In the genomic region with DNA sequence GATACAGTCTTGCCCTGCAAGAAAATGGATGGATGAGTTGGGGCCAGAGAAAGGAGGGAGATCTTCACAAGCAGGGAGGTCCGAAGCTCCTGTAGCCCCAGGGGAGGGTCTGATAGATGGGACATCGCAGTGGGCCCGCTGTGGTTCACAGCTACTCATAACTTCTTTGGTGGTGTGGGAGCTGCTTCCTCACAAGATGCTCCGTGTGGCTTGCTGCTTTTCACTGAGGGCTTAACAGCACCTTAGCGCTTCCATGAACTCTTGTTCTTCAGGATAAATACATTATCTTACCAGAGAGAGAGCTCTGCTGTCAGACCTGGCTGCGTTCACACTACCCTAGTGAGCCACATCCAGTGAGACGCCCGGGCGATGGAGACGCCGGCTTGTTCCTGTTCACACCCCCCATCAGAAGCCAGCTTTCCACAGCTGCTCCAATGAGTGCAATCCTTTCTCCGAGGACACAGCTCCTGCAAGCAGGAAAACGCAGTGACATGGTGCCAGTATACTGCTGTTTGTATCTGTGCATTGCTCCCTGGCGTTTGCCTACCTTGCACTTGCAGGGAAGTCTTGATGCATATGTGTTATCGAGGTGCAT, we compare ENCODE assay signal across 33 cellular contexts.
"Had no signal": no experiment of that assay in that cellular context is flagged by ENCODE, and none has a peak within 500 bp of the region (broad histone marks: within the 10 kb centered on the region; RNA-seq: fewer than 3 reads in every experiment).

No MANE protein-coding gene starts in this region.

- H3K4me1 ChIP-seq: Peyer's patch, SJSA1 had no signal

- H3K27me3 Mint-ChIP-seq: activated naive CD8-positive, alpha-beta T cell treated with anti-CD3 and anti-CD28 coated beads for 36 hours had no signal

- H3K27ac ChIP-seq: brain microvascular endothelial cell, KMS-11, Peyer's patch, SJSA1 had no signal

- H3K4me1 Mint-ChIP-seq: activated CD4-positive, alpha-beta T cell treated with anti-CD3 and anti-CD28 coated beads, Interleukin-2, amount 10 ng/mL, durations not matched to agents 7 days and 5 days; activated naive CD8-positive, alpha-beta T cell treated with anti-CD3 and anti-CD28 coated beads for 36 hours had no signal

- H3K9me3 ChIP-seq: Peyer's patch, SK-N-SH had no signal

- H3K4me3 Mint-ChIP-seq: activated CD4-positive, alpha-beta T cell treated with anti-CD3 and anti-CD28 coated beads, Interleukin-2, amount 10 ng/mL, durations not matched to agents 7 days and 5 days; activated CD8-positive, alpha-beta T cell treated with anti-CD3 and anti-CD28 coated beads, Interleukin-2, amount 10 ng/mL, durations not matched to agents 7 days and 5 days; activated naive CD8-positive, alpha-beta T cell treated with anti-CD3 and anti-CD28 coated beads for 36 hours; T-helper 1 cell treated with Interleukin-12 subunit alpha and Interleukin-12 subunit beta and Interleukin-4 antibody, amounts not matched to agents 30 μg/mL and 1 μg/mL, for 36 hours; T-helper 2 cell treated with Interferon-gamma antibody and Interleukin-4, amounts not matched to agents 5 μg/mL and 100 μg/mL, for 36 hours had no signal

- H3K27ac Mint-ChIP-seq: activated CD4-positive, alpha-beta T cell treated with anti-CD3 and anti-CD28 coated beads, Interleukin-2, amount 10 ng/mL, durations not matched to agents 7 days and 5 days; activated CD8-positive, alpha-beta T cell treated with anti-CD3 and anti-CD28 coated beads, Interleukin-2, amount 10 ng/mL, durations not matched to agents 7 days and 5 days; activated naive CD8-positive, alpha-beta T cell treated with anti-CD3 and anti-CD28 coated beads for 36 hours; T-helper 1 cell treated with Interleukin-12 subunit alpha and Interleukin-12 subunit beta and Interleukin-4 antibody, amounts not matched to agents 30 μg/mL and 1 μg/mL, for 36 hours; T-helper 2 cell treated with Interferon-gamma antibody and Interleukin-4, amounts not matched to agents 5 μg/mL and 100 μg/mL, for 36 hours had no signal

- H3K27me3 ChIP-seq: brain microvascular endothelial cell, Peyer's patch, SJSA1 had no signal

- H3K4me3 ChIP-seq: Peyer's patch, SJSA1 had no signal

- DNase-seq: activated CD4-positive, alpha-beta T cell treated with anti-CD3 and anti-CD28 coated beads, Interleukin-2, amount 10 ng/mL, durations not matched to agents 7 days and 5 days; activated CD4-positive, alpha-beta T cell treated with anti-CD3 and anti-CD28 coated beads, Interleukin-2, amount 50 U/mL, for 48 hours; activated CD8-positive, alpha-beta memory T cell treated with anti-CD3 and anti-CD28 coated beads, Interleukin-2, amount 50 U/mL, for 48 hours; activated CD8-positive, alpha-beta T cell treated with anti-CD3 and anti-CD28 coated beads, Interleukin-2, amount 10 ng/mL, durations not matched to agents 7 days and 5 days; activated effector memory CD4-positive, alpha-beta T cell treated with Interleukin-2 at 50 U/mL for 16 hours; activated naive CD4-positive, alpha-beta T cell; activated naive CD4-positive, alpha-beta T cell treated with anti-CD3 and anti-CD28 coated beads, Interleukin-2, amount 50 U/mL, for 16 hours; activated naive CD8-positive, alpha-beta T cell treated with anti-CD3 and anti-CD28 coated beads for 36 hours; activated T-cell treated with anti-CD3 and anti-CD28 coated beads, Interleukin-2, amount 50 U/mL, for 48 hours; amniotic stem cell; aorta; brain microvascular endothelial cell; MM.1S; MV-4-11; NCI-H1092; NCI-H1436 treated with DMSO at 0.1 percent for 48 hours; NCI-H1694 treated with DMSO at 0.1 percent for 48 hours; NCI-H2029; NCI-H2107; NCI-H2171; NCI-H510A; NCI-H526; NCI-H748 treated with DMSO at 0.1 percent for 48 hours; NK-92 treated with Interleukin-12 subunit alpha and Interleukin-12 subunit beta, amount 100 ng/mL, for 24 hours; PC-3; RPMI8226; SHP77 treated with DMSO at 0.1 percent for 48 hours; SK-N-SH had no signal

- H3K36me3 ChIP-seq: brain microvascular endothelial cell, Peyer's patch, SJSA1 had no signal
